ENCODE assay signal across 21 cellular contexts in genomic region chr17:48177816-48178215, GRCh38.
"Had no signal": no experiment of that assay in that cellular context is flagged by ENCODE, and none has a peak within 500 bp of the region (broad histone marks: within the 10 kb centered on the region; RNA-seq: fewer than 3 reads in every experiment).

No MANE protein-coding gene starts in this region.

- H3K27me3 Mint-ChIP-seq: activated B cell treated with CpG ODN at 0.5 μM for 24 hours; activated CD4-positive, alpha-beta memory T cell treated with anti-CD3 and anti-CD28 coated beads for 36 hours had no signal

- H3K9me3 Mint-ChIP-seq: activated B cell treated with CpG ODN at 0.5 μM for 24 hours; activated CD4-positive, alpha-beta memory T cell treated with anti-CD3 and anti-CD28 coated beads for 36 hours; activated naive CD4-positive, alpha-beta T cell treated with anti-CD3 and anti-CD28 coated beads, Interleukin-2, amount 50 U/mL, for 72 hours; activated T-helper 1 cell treated with anti-CD3 and anti-CD28 coated beads, Interleukin-12 subunit alpha, Interleukin-12 subunit beta, Interleukin-2, Interleukin-4 antibody, amounts not matched to agents 30 ng/mL and 10 ng/mL and 1 ng/mL, durations not matched to agents 14 hours and 24 hours and 36 hours; dendritic cell treated with granulocyte-macrophage colony-stimulating factor and Interleukin-4, amounts not matched to agents 40 ng/mL and 50 ng/mL, for 4 days; neural progenitor cell had no signal

- H3K4me1 Mint-ChIP-seq: activated B cell treated with CpG ODN at 0.5 μM for 24 hours had no signal

- H3K36me3 Mint-ChIP-seq: neural progenitor cell had no signal

- DNase-seq: activated B cell treated with CpG ODN at 0.5 μM for 24 hours; activated CD4-positive, alpha-beta memory T cell treated with anti-CD3 and anti-CD28 coated beads for 36 hours; activated CD4-positive, alpha-beta T cell treated with anti-CD3 and anti-CD28 coated beads for 4 hours; activated gamma-delta T cell treated with Interleukin-2 at 50 U/mL for 16 hours; activated T-cell treated with anti-CD3 and anti-CD28 coated beads for 4 hours; adrenal gland; effector CD8-positive, alpha-beta T cell; heart right ventricle; kidney glomerular epithelial cell; left ventricle myocardium inferior; mammary epithelial cell; midbrain; stimulated activated CD4-positive, alpha-beta T cell treated with anti-CD3 and anti-CD28 coated beads, Interleukin-2, amount 100 ng/mL, for 24 hours; stimulated activated naive CD8-positive, alpha-beta T cell treated with anti-CD3 and anti-CD28 coated beads, Interleukin-15, Interleukin-2, amounts not matched to agents 100 U/mL and 50 U/mL, for 24 hours; substantia nigra; tibial artery had no signal

- ATAC-seq: activated naive CD4-positive, alpha-beta T cell treated with anti-CD3 and anti-CD28 coated beads, Interleukin-2, amount 50 U/mL, for 72 hours; esophagus mucosa; heart right ventricle; stimulated activated naive CD8-positive, alpha-beta T cell treated with anti-CD3 and anti-CD28 coated beads, Interleukin-15, Interleukin-2, amounts not matched to agents 100 U/mL and 50 U/mL, for 24 hours had no signal

- H3K4me3 Mint-ChIP-seq: activated B cell treated with CpG ODN at 0.5 μM for 24 hours; activated CD4-positive, alpha-beta memory T cell treated with anti-CD3 and anti-CD28 coated beads for 36 hours; activated T-helper 1 cell treated with anti-CD3 and anti-CD28 coated beads, Interleukin-12 subunit alpha, Interleukin-12 subunit beta, Interleukin-2, Interleukin-4 antibody, amounts not matched to agents 30 ng/mL and 10 ng/mL and 1 ng/mL, durations not matched to agents 14 hours and 24 hours and 36 hours; dendritic cell treated with granulocyte-macrophage colony-stimulating factor and Interleukin-4, amounts not matched to agents 40 ng/mL and 50 ng/mL, for 4 days; neural progenitor cell had no signal

- H3K27ac Mint-ChIP-seq: activated B cell treated with CpG ODN at 0.5 μM for 24 hours; activated CD4-positive, alpha-beta memory T cell treated with anti-CD3 and anti-CD28 coated beads for 36 hours; activated T-helper 1 cell treated with anti-CD3 and anti-CD28 coated beads, Interleukin-12 subunit alpha, Interleukin-12 subunit beta, Interleukin-2, Interleukin-4 antibody, amounts not matched to agents 30 ng/mL and 10 ng/mL and 1 ng/mL, durations not matched to agents 14 hours and 24 hours and 36 hours; dendritic cell treated with granulocyte-macrophage colony-stimulating factor and Interleukin-4, amounts not matched to agents 40 ng/mL and 50 ng/mL, for 4 days; neural progenitor cell had no signal
